In the genomic region with DNA sequence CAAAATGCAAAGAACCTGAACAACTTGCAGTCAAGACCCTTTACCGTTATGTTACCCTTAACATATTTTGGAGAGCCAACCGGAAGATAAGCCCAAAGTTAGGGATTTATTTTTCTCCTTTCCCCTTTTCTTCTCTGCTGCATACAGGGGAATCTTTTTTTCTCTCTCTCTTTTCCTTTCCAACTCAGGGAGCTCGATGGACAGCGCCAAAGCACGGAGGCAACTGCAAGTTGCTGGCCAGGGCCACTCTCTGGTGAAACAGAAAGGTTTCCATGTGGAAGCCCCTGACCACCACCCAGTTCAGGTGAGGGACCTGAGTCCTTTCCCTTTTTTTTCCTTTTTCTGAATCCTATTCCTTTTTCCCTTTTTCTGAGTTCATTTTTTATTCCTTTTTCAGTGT, we compare ENCODE assay signal across 22 cellular contexts.
"Had no signal": no experiment of that assay in that cellular context is flagged by ENCODE, and none has a peak within 500 bp of the region (broad histone marks: within the 10 kb centered on the region; RNA-seq: fewer than 3 reads in every experiment).

No MANE protein-coding gene starts in this region.

- DNase-seq: activated CD4-positive, CD25-positive, alpha-beta regulatory T cell treated with anti-CD3 and anti-CD28 coated beads, Interleukin-2, amount 50 U/mL, for 72 hours; activated gamma-delta T cell treated with Interleukin-2 at 50 U/mL for 16 hours; activated T-cell treated with anti-CD3 and anti-CD28 coated beads, Interleukin-2, amount 50 U/mL, for 1 hour; aorta; brain microvascular endothelial cell; caudate nucleus; effector memory CD4-positive, alpha-beta T cell; gastrocnemius medialis; right cardiac atrium; stimulated activated CD4-positive, alpha-beta T cell treated with anti-CD3 and anti-CD28 coated beads, Interleukin-1b, Interleukin-23, amount 100 ng/mL, for 48 hours; stimulated activated naive CD8-positive, alpha-beta T cell treated with anti-CD3 and anti-CD28 coated beads, Interleukin-15, amount 100 ng/mL, for 72 hours; transverse colon; uterus had no signal

- H3K9me3 ChIP-seq: gastrocnemius medialis, neutrophil, transverse colon, uterus had no signal

- H3K4me1 Mint-ChIP-seq: activated naive CD4-positive, alpha-beta T cell treated with anti-CD3 and anti-CD28 coated beads, Interleukin-2, amount 50 U/mL, for 24 hours; memory B cell had no signal

- H3K36me3 ChIP-seq: brain microvascular endothelial cell, gastrocnemius medialis, neutrophil, transverse colon, uterus had no signal

- H3K4me3 Mint-ChIP-seq: activated naive CD4-positive, alpha-beta T cell treated with anti-CD3 and anti-CD28 coated beads, Interleukin-2, amount 50 U/mL, for 24 hours; memory B cell; natural killer cell treated with Interleukin-12 subunit alpha and Interleukin-12 subunit beta and Interleukin-15 and Interleukin-18, amount 100 ng/mL, for 72 hours; stimulated activated effector memory CD8-positive, alpha-beta T cell treated with anti-CD3 and anti-CD28 coated beads, Interleukin-12 subunit alpha, Interleukin-12 subunit beta, amount 100 ng/mL, for 72 hours; stimulated activated naive CD8-positive, alpha-beta T cell treated with anti-CD3 and anti-CD28 coated beads, Interleukin-15, amount 100 ng/mL, for 72 hours; T-helper 2 cell treated with Interferon-gamma antibody and Interleukin-4, amounts not matched to agents 5 μg/mL and 100 μg/mL, for 36 hours had no signal

- H3K27me3 ChIP-seq: brain microvascular endothelial cell, gastrocnemius medialis, neutrophil, transverse colon, uterus had no signal

- H3K9me3 Mint-ChIP-seq: activated naive CD4-positive, alpha-beta T cell treated with anti-CD3 and anti-CD28 coated beads, Interleukin-2, amount 50 U/mL, for 24 hours; memory B cell; natural killer cell treated with Interleukin-12 subunit alpha and Interleukin-12 subunit beta and Interleukin-15 and Interleukin-18, amount 100 ng/mL, for 72 hours; stimulated activated effector memory CD8-positive, alpha-beta T cell treated with anti-CD3 and anti-CD28 coated beads, Interleukin-12 subunit alpha, Interleukin-12 subunit beta, amount 100 ng/mL, for 72 hours; T-helper 2 cell treated with Interferon-gamma antibody and Interleukin-4, amounts not matched to agents 5 μg/mL and 100 μg/mL, for 36 hours had no signal

- H2AFZ ChIP-seq: parathyroid adenoma had no signal

- H3K79me2 ChIP-seq: parathyroid adenoma had no signal

- H3K36me3 Mint-ChIP-seq: memory B cell; natural killer cell treated with Interleukin-12 subunit alpha and Interleukin-12 subunit beta and Interleukin-15 and Interleukin-18, amount 100 ng/mL, for 72 hours; stimulated activated effector memory CD8-positive, alpha-beta T cell treated with anti-CD3 and anti-CD28 coated beads, Interleukin-12 subunit alpha, Interleukin-12 subunit beta, amount 100 ng/mL, for 72 hours had no signal

- H3K4me1 ChIP-seq: gastrocnemius medialis, transverse colon, uterus had no signal

- H3K4me3 ChIP-seq: gastrocnemius medialis, skin epidermis, transverse colon, uterus had no signal

- H3K27ac ChIP-seq: brain microvascular endothelial cell, gastrocnemius medialis, neutrophil, parathyroid adenoma, skin epidermis, transverse colon, uterus, VCaP had no signal

- H3K27ac Mint-ChIP-seq: activated naive CD4-positive, alpha-beta T cell treated with anti-CD3 and anti-CD28 coated beads, Interleukin-2, amount 50 U/mL, for 24 hours; memory B cell; natural killer cell treated with Interleukin-12 subunit alpha and Interleukin-12 subunit beta and Interleukin-15 and Interleukin-18, amount 100 ng/mL, for 72 hours; stimulated activated naive CD8-positive, alpha-beta T cell treated with anti-CD3 and anti-CD28 coated beads, Interleukin-15, amount 100 ng/mL, for 72 hours; T-helper 2 cell treated with Interferon-gamma antibody and Interleukin-4, amounts not matched to agents 5 μg/mL and 100 μg/mL, for 36 hours had no signal

- ATAC-seq: gastrocnemius medialis; natural killer cell treated with Interleukin-12 subunit alpha and Interleukin-12 subunit beta and Interleukin-15 and Interleukin-18, amount 100 ng/mL, for 72 hours; right cardiac atrium; stimulated activated effector memory CD8-positive, alpha-beta T cell treated with anti-CD3 and anti-CD28 coated beads, Interleukin-12 subunit alpha, Interleukin-12 subunit beta, amount 100 ng/mL, for 72 hours; stimulated activated naive CD8-positive, alpha-beta T cell treated with anti-CD3 and anti-CD28 coated beads, Interleukin-15, amount 100 ng/mL, for 72 hours had no signal

- H3K27me3 Mint-ChIP-seq: activated naive CD4-positive, alpha-beta T cell treated with anti-CD3 and anti-CD28 coated beads, Interleukin-2, amount 50 U/mL, for 24 hours; memory B cell; natural killer cell treated with Interleukin-12 subunit alpha and Interleukin-12 subunit beta and Interleukin-15 and Interleukin-18, amount 100 ng/mL, for 72 hours; stimulated activated naive CD8-positive, alpha-beta T cell treated with anti-CD3 and anti-CD28 coated beads, Interleukin-15, amount 100 ng/mL, for 72 hours had no signal
